Comparison of ENCODE assay signal across 1 cellular context in the genomic region with DNA sequence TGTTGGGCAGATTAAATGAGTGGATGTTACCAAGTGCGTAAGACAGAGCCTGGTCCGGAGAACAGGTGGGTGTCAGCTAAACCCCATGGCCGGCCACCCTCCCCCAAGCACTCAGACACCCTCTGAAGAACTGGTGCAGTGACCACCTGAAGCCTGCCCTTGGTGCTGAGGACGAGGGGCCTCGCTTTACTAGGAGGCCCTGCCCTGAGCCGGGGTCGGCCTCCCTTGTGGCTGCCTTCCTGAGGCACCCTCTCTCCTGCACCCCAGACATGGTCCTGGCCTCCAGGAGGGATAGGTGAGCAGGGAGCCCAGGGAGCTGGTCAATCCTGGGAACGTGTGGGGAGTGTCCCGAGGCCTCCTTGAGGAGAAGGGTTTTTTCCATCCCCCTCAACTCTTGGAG.
TF ChIP-seq lines count a peak whose summit lies in the region.

No MANE protein-coding gene starts in this region.

TF ChIP-seq in HepG2, 621 proteins besides CTCF, POLR2A, EP300 and RAD21:
- TF ChIP-seq, protein P1, sequence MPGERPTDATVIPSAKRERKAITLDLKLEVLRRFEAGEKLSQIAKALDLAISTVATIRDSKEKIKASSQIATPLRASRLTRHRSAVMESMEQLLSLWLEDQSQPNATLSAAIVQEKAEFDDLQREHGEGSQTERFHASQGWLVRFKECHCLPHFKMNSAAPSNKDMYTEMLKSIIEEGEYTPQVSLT (CRISPR knock-in tag; IDR thresholded peaks at IDR 0.05; ENCODE audit: borderline replicate concordance, low read depth): no peak
- TF ChIP-seq SP4 (CRISPR knock-in tag; IDR thresholded peaks at IDR 0.05) (no peak), ZNF367 (CRISPR knock-in tag; IDR thresholded peaks at IDR 0.05; ENCODE audit: borderline replicate concordance) (no peak), HOXA3 (CRISPR knock-in tag; IDR thresholded peaks at IDR 0.05) (no peak), ZNF709 (CRISPR knock-in tag; IDR thresholded peaks at IDR 0.05) (no peak), POGZ (CRISPR knock-in tag; IDR thresholded peaks at IDR 0.05) (no peak), ELF4 (CRISPR knock-in tag; IDR thresholded peaks at IDR 0.05; ENCODE audit: borderline replicate concordance) (no peak), ATF7 (IDR thresholded peaks at IDR 0.05) (no peak), ATF7 (CRISPR knock-in tag; IDR thresholded peaks at IDR 0.05) (no peak)
